In the genomic region with DNA sequence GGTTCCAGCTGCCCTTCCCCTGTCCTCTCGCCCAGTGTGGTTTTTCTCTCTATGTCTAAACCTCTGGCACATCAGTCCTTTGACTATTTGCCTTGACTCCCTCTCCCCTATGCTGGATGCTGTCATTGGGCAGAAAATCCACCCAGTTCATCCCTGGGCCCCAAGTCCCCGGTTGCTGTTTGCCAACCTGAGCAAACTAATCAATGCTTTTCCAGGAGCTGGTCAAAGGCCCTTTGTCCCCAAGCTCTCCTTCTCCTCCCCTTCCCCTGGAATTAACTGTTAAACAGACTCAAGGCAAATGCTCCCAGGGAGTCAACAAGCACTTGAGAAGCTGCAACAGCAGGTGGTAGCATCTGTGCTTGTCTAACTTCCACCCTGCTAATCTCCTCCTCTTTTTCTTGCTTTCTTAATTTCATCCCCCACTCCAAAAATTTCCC, we compare ENCODE assay signal across 16 cellular contexts.
"Had no signal": no experiment of that assay in that cellular context is flagged by ENCODE, and none has a peak within 500 bp of the region (broad histone marks: within the 10 kb centered on the region; RNA-seq: fewer than 3 reads in every experiment).

No MANE protein-coding gene starts in this region.

- H3K27me3 ChIP-seq: brain microvascular endothelial cell, neutrophil, right atrium auricular region, vagina had no signal

- H3K9me3 ChIP-seq: gastroesophageal sphincter, neutrophil, right atrium auricular region, tibial artery, vagina had no signal

- DNase-seq: activated CD4-positive, alpha-beta memory T cell treated with anti-CD3 and anti-CD28 coated beads for 36 hours; activated CD4-positive, alpha-beta T cell treated with anti-CD3 and anti-CD28 coated beads for 1 hour; activated gamma-delta T cell; activated T-cell treated with anti-CD3 and anti-CD28 coated beads, Interleukin-2, amount 50 U/mL, for 48 hours; brain microvascular endothelial cell; effector memory CD4-positive, alpha-beta T cell; hippocampal formation; immature natural killer cell; naive B cell; small intestine; tibial artery had no signal

- ATAC-seq: gastroesophageal sphincter had no signal

- H3K36me3 ChIP-seq: brain microvascular endothelial cell, gastroesophageal sphincter, neutrophil, right atrium auricular region, tibial artery, vagina had no signal

- H3K4me3 ChIP-seq: gastroesophageal sphincter, lung, right atrium auricular region, tibial artery, vagina had no signal

- H3K27ac ChIP-seq: brain microvascular endothelial cell, gastroesophageal sphincter, neutrophil, right atrium auricular region, tibial artery, vagina had no signal

- H3K4me1 ChIP-seq: gastroesophageal sphincter, right atrium auricular region, vagina had no signal
